Comparison of ENCODE assay signal across 14 cellular contexts in the genomic region with DNA sequence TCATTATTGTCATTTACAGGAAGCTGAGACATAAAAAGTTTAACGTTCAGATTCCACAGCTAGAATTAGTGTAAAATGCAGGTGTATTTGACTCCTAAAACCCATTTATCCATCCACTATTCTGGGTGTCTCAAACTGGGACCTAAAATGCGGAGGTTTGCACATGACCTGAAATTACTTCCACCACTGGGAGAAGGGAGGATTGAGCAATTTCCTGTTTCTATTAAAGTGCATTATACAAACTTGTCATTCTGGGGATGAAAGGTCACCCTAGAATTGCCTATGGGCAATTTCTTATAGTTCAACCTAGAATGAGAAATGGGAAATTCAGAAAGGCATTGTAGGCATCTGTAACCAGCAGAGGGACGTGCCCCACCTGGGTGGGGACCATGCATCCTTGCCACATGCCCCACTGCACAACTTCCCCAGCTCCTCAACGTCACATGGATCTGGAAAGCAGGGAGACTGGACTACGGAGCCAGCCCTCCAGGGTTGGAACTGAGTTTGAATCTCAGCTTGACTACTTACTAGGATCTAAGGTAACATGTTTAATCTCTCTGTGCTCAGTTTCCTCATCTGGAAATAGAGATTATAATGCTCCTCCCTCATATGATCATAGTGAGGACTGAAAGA. TPM values are rescaled to one million over a fixed set of nuclear protein-coding genes. Genes with fewer than 3 reads are reported as not detected.
DNase-seq lines count a peak whose midpoint lies in the region; ATAC-seq and TF ChIP-seq lines count a peak whose summit lies in the region.
"Had no signal": no experiment of that assay in that cellular context is flagged by ENCODE, and none has a peak within 500 bp of the region (broad histone marks: within the 10 kb centered on the region; RNA-seq: fewer than 3 reads in every experiment).

No MANE protein-coding gene starts in this region.

- H3K79me2 ChIP-seq in OCI-LY3 (ENCODE audit: low read length) = peaks cover 64% of the 10 kb centered on the region

- no peak for TF ChIP-seq CTCF in left ventricle myocardium inferior (IDR thresholded peaks at IDR 0.05; ENCODE audit: borderline replicate concordance)
- no peak for TF ChIP-seq CTCF in OCI-LY3 (IDR thresholded peaks at IDR 0.05; ENCODE audit: low read depth, low read length)
- TF ChIP-seq CTCF in choroid plexus epithelial cell (conservative IDR thresholded peaks at IDR 0.05; ENCODE audit: low read depth, low read length) = no peak
- TF ChIP-seq CTCF in upper lobe of right lung (IDR thresholded peaks at IDR 0.05) = no peak

- H3K4me1 ChIP-seq in left ventricle myocardium inferior (peaks cover 6% of the 10 kb centered on the region), OCI-LY3 (ENCODE audit: low read length) (peaks cover 21% of the 10 kb centered on the region), upper lobe of right lung (peaks cover 9% of the 10 kb centered on the region)
- H3K4me1 ChIP-seq: adrenal gland had no signal

- H3K9me3 ChIP-seq in left ventricle myocardium inferior (replicated peaks) = no peaks in the 10 kb centered on the region
- H3K9me3 ChIP-seq in OCI-LY3 (ENCODE audit: insufficient read depth, low read length) = no peaks in the 10 kb centered on the region
- no peaks in the 10 kb centered on the region for H3K9me3 ChIP-seq in upper lobe of right lung
- H3K9me3 ChIP-seq: adrenal gland had no signal

- no peak overlapping the region for H2AFZ ChIP-seq in OCI-LY3 (ENCODE audit: low read depth, low read length)

- DNase-seq in Right ventricle myocardium superior (peak; percentile 43), left ventricle myocardium inferior (no peak), choroid plexus epithelial cell (ENCODE audit: low read depth) (peak; percentile 42), upper lobe of right lung (peak; percentile 68), T-helper 9 cell (no peak), Ammon's horn (ENCODE audit: low spot score) (no peak)
- DNase-seq: NCI-H1417 treated with DMSO at 0.1 percent for 48 hours; posterior cingulate gyrus; stimulated activated CD4-positive, alpha-beta T cell treated with anti-CD3 and anti-CD28 coated beads, Interleukin-2, amount 100 ng/mL, for 48 hours; substantia nigra had no signal

- H3K27me3 ChIP-seq in left ventricle myocardium inferior (ENCODE audit: low read depth) (no peaks in the 10 kb centered on the region), OCI-LY3 (ENCODE audit: low read depth, low read length) (no peaks in the 10 kb centered on the region), upper lobe of right lung (no peaks in the 10 kb centered on the region)
- H3K27me3 ChIP-seq: adrenal gland had no signal

- intact Hi-C loops in Right ventricle myocardium superior (cut with DNase I) = loop anchor here (10.0 kb wide), 1 partner anchor 135 kb away; no protein-coding TSS in a partner anchor
- intact Hi-C loops in left ventricle myocardium inferior (cut with micrococcal nuclease) = no loop called here
- intact Hi-C loops in upper lobe of right lung (cut with DNase I) = no loop called here

- H3K4me3 ChIP-seq in left ventricle myocardium inferior (no peak overlapping the region), OCI-LY3 (ENCODE audit: low read length) (peak overlapping the region; percentile 94), choroid plexus epithelial cell (ENCODE audit: low read depth, low read length) (no peak overlapping the region), upper lobe of right lung (no peak overlapping the region)
- H3K4me3 ChIP-seq: adrenal gland had no signal

- peak overlapping the region; percentile 100 for H3K9ac ChIP-seq in OCI-LY3 (ENCODE audit: low read length)

- no peak overlapping the region for H3K27ac ChIP-seq in left ventricle myocardium inferior (replicated peaks)
- H3K27ac ChIP-seq in OCI-LY3 (ENCODE audit: low read length) = peak overlapping the region; percentile 98
- peak overlapping the region; percentile 5 for H3K27ac ChIP-seq in upper lobe of right lung
- H3K27ac ChIP-seq: VCaP had no signal

- H3K4me2 ChIP-seq in OCI-LY3 (ENCODE audit: low read length) = peak overlapping the region; percentile 94

- H3K36me3 ChIP-seq in left ventricle myocardium inferior = peaks cover 6% of the 10 kb centered on the region
- H3K36me3 ChIP-seq in OCI-LY3 (replicated peaks; ENCODE audit: low read depth, low read length) = peaks cover 32% of the 10 kb centered on the region
- H3K36me3 ChIP-seq in upper lobe of right lung = no peaks in the 10 kb centered on the region
- H3K36me3 ChIP-seq: adrenal gland had no signal

- peak; percentile 17 for ATAC-seq in Right ventricle myocardium superior (ENCODE audit: poor library complexity)
- ATAC-seq in upper lobe of right lung = peak; percentile 51
- no peak for ATAC-seq in HG03139 (IDR thresholded peaks at IDR 0.05; ENCODE audit: unreplicated experiment)

- peaks cover 1% of the 10 kb centered on the region; the same call in 1 of the 2 replicates for H4K20me1 ChIP-seq in OCI-LY3 (ENCODE audit: insufficient read depth, low read length)

RNA-seq across cellular contexts. Expression of gene MRPL39, which starts 47.0 kb away (rescaled TPM):
- total RNA-seq in Right ventricle myocardium superior (56.5 TPM), left ventricle myocardium inferior (49.9 TPM), upper lobe of right lung (19.9 TPM)

Comparison
In these comparisons a context has a peak if more than half of its experiments do, and no peak if none do; other contexts are left out.
1. DNase-seq: peak in Right ventricle myocardium superior (single experiment), choroid plexus epithelial cell (single experiment) and upper lobe of right lung (single experiment); none in left ventricle myocardium inferior (single experiment), T-helper 9 cell (single experiment) and Ammon's horn (single experiment).